In genomic region chr10:60732240-60733188, GRCh38 we compare ENCODE assay signal across 8 cellular contexts. TPM values are rescaled to one million over a fixed set of nuclear protein-coding genes. Genes with fewer than 3 reads are reported as not detected.
DNase-seq lines count a peak whose midpoint lies in the region; ATAC-seq and TF ChIP-seq lines count a peak whose summit lies in the region.

No MANE protein-coding gene starts in this region.

- TF ChIP-seq CTCF in dorsolateral prefrontal cortex (IDR thresholded peaks at IDR 0.05 in 54 of 56, conservative IDR thresholded peaks at IDR 0.05 in 2 of 56; ENCODE audit: low read depth in 1 of 56, partially characterized antibody in 56 of 56): no peak

- H3K36me3 ChIP-seq in muscle layer of colon (ENCODE audit: insufficient read depth, low read length): no peaks in the 10 kb centered on the region

- H3K4me1 ChIP-seq in muscle layer of colon (ENCODE audit: insufficient read depth, low read length): no peaks in the 10 kb centered on the region

- ATAC-seq in HG02981 (IDR thresholded peaks at IDR 0.05; ENCODE audit: unreplicated experiment): peak; percentile 5

- intact Hi-C loops in dorsolateral prefrontal cortex (cut with DNase I): no loop called here

- DNase-seq in NCI-H510A treated with DMSO at 0.1 percent for 48 hours (lab: John Stamatoyannopoulos, UW) (peak; percentile 24), NCI-H510A (lab: John Stamatoyannopoulos, UW) (no peak), T-helper 1 cell (peak; percentile 19 to 55 (median 39)), dorsolateral prefrontal cortex (peak in 1 of 10 donors; percentile 38), hypothalamus (lab: John Stamatoyannopoulos, UW) (no peak), inferior parietal cortex (ENCODE audit: extremely low spot score) (no peak)

- H3K27ac ChIP-seq in dorsolateral prefrontal cortex: no peak overlapping the region
- no peak overlapping the region for H3K27ac ChIP-seq in muscle layer of colon (ENCODE audit: low read depth, low read length)

- H3K4me3 ChIP-seq in dorsolateral prefrontal cortex: peak overlapping the region; percentile 37 to 73 (median 57)
- H3K4me3 ChIP-seq in muscle layer of colon (ENCODE audit: low read depth in 1 of 2, low read length in 2 of 2): peak overlapping the region; percentile 24 to 39

- H3K27me3 ChIP-seq in dorsolateral prefrontal cortex (peaks cover 0 to 51% (median 28%) of the 10 kb centered on the region in 45 donors), muscle layer of colon (ENCODE audit: control insufficient read depth in 1 of 2, insufficient read depth in 2 of 2, low read length in 2 of 2) (peaks cover 6 to 29% of the 10 kb centered on the region in 2 donors)

- no peak overlapping the region for H3K9ac ChIP-seq in muscle layer of colon (ENCODE audit: low read length)

- H3K9me3 ChIP-seq in muscle layer of colon (ENCODE audit: low read length): no peaks in the 10 kb centered on the region

RNA-seq across cellular contexts. Expression of gene CDK1, which starts 45.8 kb away (rescaled TPM):
- 1 to 10 TPM in 38 of 120 experiments, under 1 TPM in 75, not detected in 7; 0.25 to 4.0 (median 0.81) TPM for total RNA-seq in dorsolateral prefrontal cortex

Comparison
In these comparisons a context has a peak if more than half of its experiments do, and no peak if none do; other contexts are left out.
1. DNase-seq: peak in NCI-H510A treated with DMSO at 0.1 percent for 48 hours (single experiment) and T-helper 1 cell (5 of 5); none in NCI-H510A (single experiment), hypothalamus (0 of 51) and inferior parietal cortex (single experiment).